Comparison of ENCODE assay signal across 1 cellular context in the genomic region with DNA sequence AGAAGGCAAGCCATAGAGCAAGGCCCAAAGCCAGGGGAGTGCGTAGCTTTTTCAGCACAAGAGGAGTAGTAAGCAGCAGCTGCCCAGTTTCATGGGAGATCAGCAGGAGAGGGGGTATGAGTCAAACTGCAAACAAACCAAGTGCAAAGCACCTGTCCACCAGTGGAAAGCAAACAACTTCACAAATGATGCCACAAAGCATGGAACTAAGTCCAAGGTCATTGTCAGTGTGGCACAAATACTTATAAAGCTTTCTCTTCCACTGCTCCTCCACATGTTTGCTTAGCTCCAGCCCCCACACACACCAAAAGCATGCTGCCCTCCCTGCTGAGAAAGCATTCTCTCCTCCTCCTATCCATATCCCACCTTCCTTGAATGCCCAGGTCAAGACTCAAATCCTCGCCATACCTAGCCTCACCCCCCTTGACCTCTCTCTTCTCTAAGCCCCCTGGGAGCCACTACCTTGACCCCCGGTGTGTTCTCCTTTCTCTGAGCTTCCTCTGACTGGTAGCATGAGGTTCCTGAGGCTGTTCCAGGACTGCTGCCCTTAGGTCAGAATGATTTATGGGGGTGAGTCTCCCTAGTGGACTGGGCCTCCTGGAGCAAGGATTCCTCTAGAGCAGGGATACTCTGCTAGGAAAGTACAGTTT.
A peak's percentile ranks its signal among the peaks of the same experiment; 100 is the strongest.
TF ChIP-seq lines count a peak whose summit lies in the region.

No MANE protein-coding gene starts in this region.

TF ChIP-seq in HepG2, 621 proteins besides CTCF, POLR2A, EP300 and RAD21 (continued from another document and continues in another):
- TF ChIP-seq, protein P1, sequence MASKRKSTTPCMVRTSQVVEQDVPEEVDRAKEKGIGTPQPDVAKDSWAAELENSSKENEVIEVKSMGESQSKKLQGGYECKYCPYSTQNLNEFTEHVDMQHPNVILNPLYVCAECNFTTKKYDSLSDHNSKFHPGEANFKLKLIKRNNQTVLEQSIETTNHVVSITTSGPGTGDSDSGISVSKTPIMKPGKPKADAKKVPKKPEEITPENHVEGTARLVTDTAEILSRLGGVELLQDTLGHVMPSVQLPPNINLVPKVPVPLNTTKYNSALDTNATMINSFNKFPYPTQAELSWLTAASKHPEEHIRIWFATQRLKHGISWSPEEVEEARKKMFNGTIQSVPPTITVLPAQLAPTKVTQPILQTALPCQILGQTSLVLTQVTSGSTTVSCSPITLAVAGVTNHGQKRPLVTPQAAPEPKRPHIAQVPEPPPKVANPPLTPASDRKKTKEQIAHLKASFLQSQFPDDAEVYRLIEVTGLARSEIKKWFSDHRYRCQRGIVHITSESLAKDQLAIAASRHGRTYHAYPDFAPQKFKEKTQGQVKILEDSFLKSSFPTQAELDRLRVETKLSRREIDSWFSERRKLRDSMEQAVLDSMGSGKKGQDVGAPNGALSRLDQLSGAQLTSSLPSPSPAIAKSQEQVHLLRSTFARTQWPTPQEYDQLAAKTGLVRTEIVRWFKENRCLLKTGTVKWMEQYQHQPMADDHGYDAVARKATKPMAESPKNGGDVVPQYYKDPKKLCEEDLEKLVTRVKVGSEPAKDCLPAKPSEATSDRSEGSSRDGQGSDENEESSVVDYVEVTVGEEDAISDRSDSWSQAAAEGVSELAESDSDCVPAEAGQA (IDR thresholded peaks at IDR 0.05; ENCODE audit: low read depth), result no peak
- TF ChIP-seq, protein P1 (CRISPR knock-in tag; IDR thresholded peaks at IDR 0.05; ENCODE audit: borderline replicate concordance), result no peak
- no peak for TF ChIP-seq NAIF1 (CRISPR knock-in tag; IDR thresholded peaks at IDR 0.05; ENCODE audit: borderline replicate concordance)
- TF ChIP-seq ZNF614 (CRISPR knock-in tag; IDR thresholded peaks at IDR 0.05; ENCODE audit: borderline replicate concordance), result peak; percentile 95
- peak; percentile 76 for TF ChIP-seq SIX4 (CRISPR knock-in tag; IDR thresholded peaks at IDR 0.05)
- TF ChIP-seq, protein P2, sequence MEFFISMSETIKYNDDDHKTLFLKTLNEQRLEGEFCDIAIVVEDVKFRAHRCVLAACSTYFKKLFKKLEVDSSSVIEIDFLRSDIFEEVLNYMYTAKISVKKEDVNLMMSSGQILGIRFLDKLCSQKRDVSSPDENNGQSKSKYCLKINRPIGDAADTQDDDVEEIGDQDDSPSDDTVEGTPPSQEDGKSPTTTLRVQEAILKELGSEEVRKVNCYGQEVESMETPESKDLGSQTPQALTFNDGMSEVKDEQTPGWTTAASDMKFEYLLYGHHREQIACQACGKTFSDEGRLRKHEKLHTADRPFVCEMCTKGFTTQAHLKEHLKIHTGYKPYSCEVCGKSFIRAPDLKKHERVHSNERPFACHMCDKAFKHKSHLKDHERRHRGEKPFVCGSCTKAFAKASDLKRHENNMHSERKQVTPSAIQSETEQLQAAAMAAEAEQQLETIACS (CRISPR knock-in tag; IDR thresholded peaks at IDR 0.05), result no peak
- TF ChIP-seq RFXANK (CRISPR knock-in tag; IDR thresholded peaks at IDR 0.05), result no peak
- TF ChIP-seq ZMYM4 (CRISPR knock-in tag; IDR thresholded peaks at IDR 0.05), result peak; percentile 65; the same call in 1 of the 2 replicates
- TF ChIP-seq MLLT10 (CRISPR knock-in tag; IDR thresholded peaks at IDR 0.05), result no peak
- peak; percentile 78 for TF ChIP-seq ARNTL (CRISPR knock-in tag; IDR thresholded peaks at IDR 0.05)
- TF ChIP-seq ZNF256 (CRISPR knock-in tag; conservative IDR thresholded peaks at IDR 0.05), result no peak; the same call in 1 of the 2 replicates
- TF ChIP-seq ZNF3 (CRISPR knock-in tag; IDR thresholded peaks at IDR 0.05), result no peak
- no peak for TF ChIP-seq ZFP41 (CRISPR knock-in tag; IDR thresholded peaks at IDR 0.05; ENCODE audit: borderline replicate concordance)
- TF ChIP-seq, protein P3, sequence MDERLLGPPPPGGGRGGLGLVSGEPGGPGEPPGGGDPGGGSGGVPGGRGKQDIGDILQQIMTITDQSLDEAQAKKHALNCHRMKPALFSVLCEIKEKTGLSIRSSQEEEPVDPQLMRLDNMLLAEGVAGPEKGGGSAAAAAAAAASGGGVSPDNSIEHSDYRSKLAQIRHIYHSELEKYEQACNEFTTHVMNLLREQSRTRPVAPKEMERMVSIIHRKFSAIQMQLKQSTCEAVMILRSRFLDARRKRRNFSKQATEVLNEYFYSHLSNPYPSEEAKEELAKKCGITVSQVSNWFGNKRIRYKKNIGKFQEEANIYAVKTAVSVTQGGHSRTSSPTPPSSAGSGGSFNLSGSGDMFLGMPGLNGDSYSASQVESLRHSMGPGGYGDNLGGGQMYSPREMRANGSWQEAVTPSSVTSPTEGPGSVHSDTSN (CRISPR knock-in tag; IDR thresholded peaks at IDR 0.05), result no peak
- TF ChIP-seq ERF (CRISPR knock-in tag; IDR thresholded peaks at IDR 0.05), result peak; percentile 95
- TF ChIP-seq SIN3A (IDR thresholded peaks at IDR 0.05; ENCODE audit: borderline replicate concordance, low read depth, low read length), result 0 out of 2 replicates have a peak, but pooled peaks have one; percentile 49
- no peak for TF ChIP-seq ZFYVE20 (CRISPR knock-in tag; IDR thresholded peaks at IDR 0.05; ENCODE audit: borderline replicate concordance, low read depth)
- TF ChIP-seq, protein P4, sequence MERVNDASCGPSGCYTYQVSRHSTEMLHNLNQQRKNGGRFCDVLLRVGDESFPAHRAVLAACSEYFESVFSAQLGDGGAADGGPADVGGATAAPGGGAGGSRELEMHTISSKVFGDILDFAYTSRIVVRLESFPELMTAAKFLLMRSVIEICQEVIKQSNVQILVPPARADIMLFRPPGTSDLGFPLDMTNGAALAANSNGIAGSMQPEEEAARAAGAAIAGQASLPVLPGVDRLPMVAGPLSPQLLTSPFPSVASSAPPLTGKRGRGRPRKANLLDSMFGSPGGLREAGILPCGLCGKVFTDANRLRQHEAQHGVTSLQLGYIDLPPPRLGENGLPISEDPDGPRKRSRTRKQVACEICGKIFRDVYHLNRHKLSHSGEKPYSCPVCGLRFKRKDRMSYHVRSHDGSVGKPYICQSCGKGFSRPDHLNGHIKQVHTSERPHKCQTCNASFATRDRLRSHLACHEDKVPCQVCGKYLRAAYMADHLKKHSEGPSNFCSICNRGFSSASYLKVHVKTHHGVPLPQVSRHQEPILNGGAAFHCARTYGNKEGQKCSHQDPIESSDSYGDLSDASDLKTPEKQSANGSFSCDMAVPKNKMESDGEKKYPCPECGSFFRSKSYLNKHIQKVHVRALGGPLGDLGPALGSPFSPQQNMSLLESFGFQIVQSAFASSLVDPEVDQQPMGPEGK (CRISPR knock-in tag; IDR thresholded peaks at IDR 0.05), result peak; percentile 97
- TF ChIP-seq CAMTA2 (CRISPR knock-in tag; IDR thresholded peaks at IDR 0.05; ENCODE audit: borderline replicate concordance), result no peak
- peak; percentile 96 for TF ChIP-seq NCOA2 (CRISPR knock-in tag; IDR thresholded peaks at IDR 0.05)
- TF ChIP-seq ZNF44 (CRISPR knock-in tag; IDR thresholded peaks at IDR 0.05), result no peak
- TF ChIP-seq MEF2D (CRISPR knock-in tag; IDR thresholded peaks at IDR 0.05), result peak; percentile 83; the same call in 1 of the 2 replicates
- TF ChIP-seq, protein P5, sequence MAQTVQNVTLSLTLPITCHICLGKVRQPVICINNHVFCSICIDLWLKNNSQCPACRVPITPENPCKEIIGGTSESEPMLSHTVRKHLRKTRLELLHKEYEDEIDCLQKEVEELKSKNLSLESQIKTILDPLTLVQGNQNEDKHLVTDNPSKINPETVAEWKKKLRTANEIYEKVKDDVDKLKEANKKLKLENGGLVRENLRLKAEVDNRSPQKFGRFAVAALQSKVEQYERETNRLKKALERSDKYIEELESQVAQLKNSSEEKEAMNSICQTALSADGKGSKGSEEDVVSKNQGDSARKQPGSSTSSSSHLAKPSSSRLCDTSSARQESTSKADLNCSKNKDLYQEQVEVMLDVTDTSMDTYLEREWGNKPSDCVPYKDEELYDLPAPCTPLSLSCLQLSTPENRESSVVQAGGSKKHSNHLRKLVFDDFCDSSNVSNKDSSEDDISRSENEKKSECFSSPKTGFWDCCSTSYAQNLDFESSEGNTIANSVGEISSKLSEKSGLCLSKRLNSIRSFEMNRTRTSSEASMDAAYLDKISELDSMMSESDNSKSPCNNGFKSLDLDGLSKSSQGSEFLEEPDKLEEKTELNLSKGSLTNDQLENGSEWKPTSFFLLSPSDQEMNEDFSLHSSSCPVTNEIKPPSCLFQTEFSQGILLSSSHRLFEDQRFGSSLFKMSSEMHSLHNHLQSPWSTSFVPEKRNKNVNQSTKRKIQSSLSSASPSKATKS (CRISPR knock-in tag; IDR thresholded peaks at IDR 0.05), result 0 out of 2 replicates have a peak, but pooled peaks have one; percentile 58
- peak; percentile 57 for TF ChIP-seq GATAD1 (CRISPR knock-in tag; IDR thresholded peaks at IDR 0.05)
- TF ChIP-seq, protein P6, sequence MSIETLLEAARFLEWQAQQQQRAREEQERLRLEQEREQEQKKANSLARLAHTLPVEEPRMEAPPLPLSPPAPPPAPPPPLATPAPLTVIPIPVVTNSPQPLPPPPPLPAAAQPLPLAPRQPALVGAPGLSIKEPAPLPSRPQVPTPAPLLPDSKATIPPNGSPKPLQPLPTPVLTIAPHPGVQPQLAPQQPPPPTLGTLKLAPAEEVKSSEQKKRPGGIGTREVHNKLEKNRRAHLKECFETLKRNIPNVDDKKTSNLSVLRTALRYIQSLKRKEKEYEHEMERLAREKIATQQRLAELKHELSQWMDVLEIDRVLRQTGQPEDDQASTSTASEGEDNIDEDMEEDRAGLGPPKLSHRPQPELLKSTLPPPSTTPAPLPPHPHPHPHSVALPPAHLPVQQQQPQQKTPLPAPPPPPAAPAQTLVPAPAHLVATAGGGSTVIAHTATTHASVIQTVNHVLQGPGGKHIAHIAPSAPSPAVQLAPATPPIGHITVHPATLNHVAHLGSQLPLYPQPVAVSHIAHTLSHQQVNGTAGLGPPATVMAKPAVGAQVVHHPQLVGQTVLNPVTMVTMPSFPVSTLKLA (IDR thresholded peaks at IDR 0.05), result peak; percentile 69
- TF ChIP-seq ZNF788 (CRISPR knock-in tag; IDR thresholded peaks at IDR 0.05; ENCODE audit: borderline replicate concordance), result peak; percentile 42; the same call in 1 of the 2 replicates
- TF ChIP-seq ZSCAN20 (CRISPR knock-in tag; IDR thresholded peaks at IDR 0.05; ENCODE audit: borderline replicate concordance), result no peak
- peak; percentile 42 for TF ChIP-seq MAFF (IDR thresholded peaks at IDR 0.05; ENCODE audit: low read depth, low read length)
- TF ChIP-seq, protein P7, sequence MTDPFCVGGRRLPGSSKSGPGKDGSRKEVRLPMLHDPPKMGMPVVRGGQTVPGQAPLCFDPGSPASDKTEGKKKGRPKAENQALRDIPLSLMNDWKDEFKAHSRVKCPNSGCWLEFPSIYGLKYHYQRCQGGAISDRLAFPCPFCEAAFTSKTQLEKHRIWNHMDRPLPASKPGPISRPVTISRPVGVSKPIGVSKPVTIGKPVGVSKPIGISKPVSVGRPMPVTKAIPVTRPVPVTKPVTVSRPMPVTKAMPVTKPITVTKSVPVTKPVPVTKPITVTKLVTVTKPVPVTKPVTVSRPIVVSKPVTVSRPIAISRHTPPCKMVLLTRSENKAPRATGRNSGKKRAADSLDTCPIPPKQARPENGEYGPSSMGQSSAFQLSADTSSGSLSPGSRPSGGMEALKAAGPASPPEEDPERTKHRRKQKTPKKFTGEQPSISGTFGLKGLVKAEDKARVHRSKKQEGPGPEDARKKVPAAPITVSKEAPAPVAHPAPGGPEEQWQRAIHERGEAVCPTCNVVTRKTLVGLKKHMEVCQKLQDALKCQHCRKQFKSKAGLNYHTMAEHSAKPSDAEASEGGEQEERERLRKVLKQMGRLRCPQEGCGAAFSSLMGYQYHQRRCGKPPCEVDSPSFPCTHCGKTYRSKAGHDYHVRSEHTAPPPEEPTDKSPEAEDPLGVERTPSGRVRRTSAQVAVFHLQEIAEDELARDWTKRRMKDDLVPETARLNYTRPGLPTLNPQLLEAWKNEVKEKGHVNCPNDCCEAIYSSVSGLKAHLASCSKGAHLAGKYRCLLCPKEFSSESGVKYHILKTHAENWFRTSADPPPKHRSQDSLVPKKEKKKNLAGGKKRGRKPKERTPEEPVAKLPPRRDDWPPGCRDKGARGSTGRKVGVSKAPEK (CRISPR knock-in tag; IDR thresholded peaks at IDR 0.05; ENCODE audit: borderline replicate concordance), result no peak
- no peak for TF ChIP-seq SRSF4 (IDR thresholded peaks at IDR 0.05; ENCODE audit: low read depth, low read length, poor library complexity, severe bottlenecking)
- peak; percentile 99 for TF ChIP-seq FOSL2 (CRISPR knock-in tag; IDR thresholded peaks at IDR 0.05)
- TF ChIP-seq, protein P8, sequence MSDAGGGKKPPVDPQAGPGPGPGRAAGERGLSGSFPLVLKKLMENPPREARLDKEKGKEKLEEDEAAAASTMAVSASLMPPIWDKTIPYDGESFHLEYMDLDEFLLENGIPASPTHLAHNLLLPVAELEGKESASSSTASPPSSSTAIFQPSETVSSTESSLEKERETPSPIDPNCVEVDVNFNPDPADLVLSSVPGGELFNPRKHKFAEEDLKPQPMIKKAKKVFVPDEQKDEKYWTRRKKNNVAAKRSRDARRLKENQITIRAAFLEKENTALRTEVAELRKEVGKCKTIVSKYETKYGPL (CRISPR knock-in tag; IDR thresholded peaks at IDR 0.05), result no peak
- TF ChIP-seq MXD4 (CRISPR knock-in tag; IDR thresholded peaks at IDR 0.05), result 0 out of 2 replicates have a peak, but pooled peaks have one; percentile 36
- TF ChIP-seq ZNF264 (CRISPR knock-in tag; IDR thresholded peaks at IDR 0.05), result peak; percentile 88
- TF ChIP-seq TBX2 (CRISPR knock-in tag; IDR thresholded peaks at IDR 0.05; ENCODE audit: borderline replicate concordance), result peak; percentile 99
- TF ChIP-seq TSC22D2 (CRISPR knock-in tag; IDR thresholded peaks at IDR 0.05; ENCODE audit: borderline replicate concordance), result no peak
- peak; percentile 80 for TF ChIP-seq MIER2 (CRISPR knock-in tag; IDR thresholded peaks at IDR 0.05)
- TF ChIP-seq IKZF1 (IDR thresholded peaks at IDR 0.05), result no peak
- no peak for TF ChIP-seq TMF1 (CRISPR knock-in tag; IDR thresholded peaks at IDR 0.05; ENCODE audit: low read depth)
- no peak for TF ChIP-seq NFRKB (IDR thresholded peaks at IDR 0.05)
- TF ChIP-seq, protein P9, sequence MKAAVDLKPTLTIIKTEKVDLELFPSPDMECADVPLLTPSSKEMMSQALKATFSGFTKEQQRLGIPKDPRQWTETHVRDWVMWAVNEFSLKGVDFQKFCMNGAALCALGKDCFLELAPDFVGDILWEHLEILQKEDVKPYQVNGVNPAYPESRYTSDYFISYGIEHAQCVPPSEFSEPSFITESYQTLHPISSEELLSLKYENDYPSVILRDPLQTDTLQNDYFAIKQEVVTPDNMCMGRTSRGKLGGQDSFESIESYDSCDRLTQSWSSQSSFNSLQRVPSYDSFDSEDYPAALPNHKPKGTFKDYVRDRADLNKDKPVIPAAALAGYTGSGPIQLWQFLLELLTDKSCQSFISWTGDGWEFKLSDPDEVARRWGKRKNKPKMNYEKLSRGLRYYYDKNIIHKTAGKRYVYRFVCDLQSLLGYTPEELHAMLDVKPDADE (CRISPR knock-in tag; IDR thresholded peaks at IDR 0.05), result no peak
